In genomic region chr9:79131375-79131774, GRCh38 we compare ENCODE assay signal across 25 cellular contexts.
"Had no signal": no experiment of that assay in that cellular context is flagged by ENCODE, and none has a peak within 500 bp of the region (broad histone marks: within the 10 kb centered on the region; RNA-seq: fewer than 3 reads in every experiment).

No MANE protein-coding gene starts in this region.

- H3K4me1 ChIP-seq: left ventricle myocardium inferior, parathyroid adenoma, psoas muscle, right lobe of liver, tibial artery, upper lobe of right lung had no signal

- H3K9me3 ChIP-seq: left ventricle myocardium inferior, mucosa of descending colon, neutrophil, psoas muscle, right lobe of liver, stomach, thoracic aorta, tibial artery, upper lobe of right lung had no signal

- H3K79me2 ChIP-seq: parathyroid adenoma had no signal

- H3K4me2 ChIP-seq: neural progenitor cell had no signal

- H3K27ac ChIP-seq: left ventricle myocardium inferior, neural progenitor cell, neutrophil, parathyroid adenoma, psoas muscle, right lobe of liver, stomach, thoracic aorta, tibial artery, upper lobe of right lung had no signal

- ATAC-seq: mucosa of descending colon; psoas muscle; stimulated activated naive B cell treated with anti-CD40 and anti-IgM and Interleukin-4, amounts not matched to agents 10 μg/mL and 1 μg/mL and 100 μg/mL, for 72 hours; stimulated activated naive CD8-positive, alpha-beta T cell treated with anti-CD3 and anti-CD28 coated beads, Interleukin-15, Interleukin-2, amounts not matched to agents 100 U/mL and 50 U/mL, for 24 hours; upper lobe of right lung had no signal

- H3K27me3 Mint-ChIP-seq: stimulated activated naive B cell treated with anti-CD40 and anti-IgM and Interleukin-4, amounts not matched to agents 10 μg/mL and 1 μg/mL and 100 μg/mL, for 72 hours had no signal

- H3K27me3 ChIP-seq: neural progenitor cell, neutrophil, right lobe of liver, stomach, tibial artery, upper lobe of right lung had no signal

- DNase-seq: hypothalamus; islet precursor cell; left ventricle myocardium inferior; midbrain; mucosa of descending colon; naive thymus-derived CD4-positive, alpha-beta T cell; nephron progenitor cell; occipital lobe; psoas muscle; right lobe of liver; stimulated activated CD4-positive, alpha-beta T cell treated with anti-CD3 and anti-CD28 coated beads, Interleukin-12 subunit alpha, Interleukin-12 subunit beta, amount 100 ng/mL, for 4 hours; stimulated activated CD4-positive, alpha-beta T cell treated with anti-CD3 and anti-CD28 coated beads, Interleukin-15, amount 100 ng/mL, for 24 hours; stimulated activated CD4-positive, alpha-beta T cell treated with anti-CD3 and anti-CD28 coated beads, Interleukin-2, amount 100 ng/mL, for 24 hours; stimulated activated CD4-positive, alpha-beta T cell treated with anti-CD3 and anti-CD28 coated beads, Interleukin-4, amount 100 ng/mL, for 1 hour; stimulated activated naive B cell treated with anti-CD40 and anti-IgM and Interleukin-4, amounts not matched to agents 10 μg/mL and 1 μg/mL and 100 μg/mL, for 72 hours; stimulated activated naive CD8-positive, alpha-beta T cell treated with anti-CD3 and anti-CD28 coated beads, Interleukin-15, Interleukin-2, amounts not matched to agents 100 U/mL and 50 U/mL, for 24 hours; stomach; tibial artery; trophoblast cell; upper lobe of right lung had no signal

- H3K9ac ChIP-seq: neural progenitor cell, parathyroid adenoma had no signal

- H3K36me3 ChIP-seq: left ventricle myocardium inferior, neural progenitor cell, neutrophil, right lobe of liver, stomach, thoracic aorta, tibial artery, upper lobe of right lung had no signal

- H3K4me3 ChIP-seq: left ventricle myocardium inferior, lung, mucosa of descending colon, neural progenitor cell, psoas muscle, right lobe of liver, stomach, thoracic aorta, tibial artery, upper lobe of right lung had no signal

- H3K36me3 Mint-ChIP-seq: naive thymus-derived CD4-positive, alpha-beta T cell; neural progenitor cell; stimulated activated naive B cell treated with anti-CD40 and anti-IgM and Interleukin-4, amounts not matched to agents 10 μg/mL and 1 μg/mL and 100 μg/mL, for 72 hours had no signal

- H2AFZ ChIP-seq: neural progenitor cell, parathyroid adenoma had no signal

- H3K27ac Mint-ChIP-seq: naive thymus-derived CD4-positive, alpha-beta T cell; nephron progenitor cell; neural progenitor cell; stimulated activated naive B cell treated with anti-CD40 and anti-IgM and Interleukin-4, amounts not matched to agents 10 μg/mL and 1 μg/mL and 100 μg/mL, for 72 hours had no signal

- H3K4me3 Mint-ChIP-seq: naive thymus-derived CD4-positive, alpha-beta T cell; nephron progenitor cell; neural progenitor cell; stimulated activated naive B cell treated with anti-CD40 and anti-IgM and Interleukin-4, amounts not matched to agents 10 μg/mL and 1 μg/mL and 100 μg/mL, for 72 hours had no signal

- H3K9me3 Mint-ChIP-seq: naive thymus-derived CD4-positive, alpha-beta T cell; nephron progenitor cell; neural progenitor cell; stimulated activated naive B cell treated with anti-CD40 and anti-IgM and Interleukin-4, amounts not matched to agents 10 μg/mL and 1 μg/mL and 100 μg/mL, for 72 hours had no signal
